In the genomic region with DNA sequence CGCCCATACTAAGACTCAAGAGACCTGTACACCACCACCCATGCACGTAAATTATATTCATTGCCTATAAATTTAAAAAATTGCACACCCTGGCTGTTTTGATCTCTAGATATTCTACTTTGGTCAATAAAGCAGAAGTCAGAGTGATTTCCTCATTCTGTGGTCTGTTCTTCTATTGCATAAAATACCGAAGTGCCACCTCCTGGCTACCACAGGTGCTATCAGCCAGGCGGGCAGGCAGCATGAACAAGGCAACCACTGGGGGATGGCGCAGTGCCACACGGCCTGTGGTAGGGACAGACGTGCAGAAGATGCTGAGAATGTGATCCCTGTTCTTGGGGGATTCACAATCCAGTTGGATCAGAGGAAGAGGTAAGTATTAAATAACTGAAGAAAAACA, we compare ENCODE assay signal across 8 cellular contexts.
DNase-seq lines count a peak whose midpoint lies in the region; ATAC-seq and TF ChIP-seq lines count a peak whose summit lies in the region.

No MANE protein-coding gene starts in this region.

- no peak overlapping the region for H3K4me3 Mint-ChIP-seq in activated CD4-positive, alpha-beta memory T cell treated with anti-CD3 and anti-CD28 coated beads, Interleukin-2, amount 10 ng/mL, durations not matched to agents 7 days and 5 days

- POLR2A ChIA-PET in AG04449 (lab: Yijun Ruan, JAX), result no interaction called here
- POLR2A ChIA-PET in activated CD4-positive, alpha-beta memory T cell treated with anti-CD3 and anti-CD28 coated beads, Interleukin-2, amount 10 ng/mL, durations not matched to agents 7 days and 5 days (lab: Charles Lee), result no interaction called here

- H3K4me3 ChIP-seq in AG04449 (ENCODE audit: low read depth, low read length) (no peak overlapping the region), epithelial cell of esophagus (ENCODE audit: low read length) (no peak overlapping the region)

- CTCF ChIA-PET in AG04449 (lab: Yijun Ruan, JAX), result no interaction called here
- CTCF ChIA-PET in activated CD4-positive, alpha-beta memory T cell treated with anti-CD3 and anti-CD28 coated beads, Interleukin-2, amount 10 ng/mL, durations not matched to agents 7 days and 5 days (lab: Charles Lee), result interaction anchor here (1.7 kb wide), 1 partner anchor 147 kb away, joined by 10 read pairs; no protein-coding TSS in a partner anchor

- peaks cover 6% of the 10 kb centered on the region for H3K4me1 Mint-ChIP-seq in activated CD4-positive, alpha-beta memory T cell treated with anti-CD3 and anti-CD28 coated beads, Interleukin-2, amount 10 ng/mL, durations not matched to agents 7 days and 5 days

- H3K9me3 Mint-ChIP-seq in activated CD4-positive, alpha-beta memory T cell treated with anti-CD3 and anti-CD28 coated beads, Interleukin-2, amount 10 ng/mL, durations not matched to agents 7 days and 5 days, result no peaks in the 10 kb centered on the region

- TF ChIP-seq CTCF in AG04449 (IDR thresholded peaks at IDR 0.05; ENCODE audit: insufficient read depth, low read length, missing control alignments), result peak; percentile 2
- peak; percentile 74 for TF ChIP-seq CTCF in epithelial cell of esophagus (IDR thresholded peaks at IDR 0.05; ENCODE audit: insufficient read depth, low read depth, low read length, missing control alignments)

- peak; percentile 58 for ATAC-seq in GM19395 (IDR thresholded peaks at IDR 0.05; ENCODE audit: unreplicated experiment)
- ATAC-seq in HG03159 (IDR thresholded peaks at IDR 0.05; ENCODE audit: unreplicated experiment), result no peak

- no peaks in the 10 kb centered on the region for H3K27me3 Mint-ChIP-seq in activated CD4-positive, alpha-beta memory T cell treated with anti-CD3 and anti-CD28 coated beads, Interleukin-2, amount 10 ng/mL, durations not matched to agents 7 days and 5 days

- H3K27ac Mint-ChIP-seq in activated CD4-positive, alpha-beta memory T cell treated with anti-CD3 and anti-CD28 coated beads, Interleukin-2, amount 10 ng/mL, durations not matched to agents 7 days and 5 days, result no peak overlapping the region

- H3K36me3 Mint-ChIP-seq in activated CD4-positive, alpha-beta memory T cell treated with anti-CD3 and anti-CD28 coated beads, Interleukin-2, amount 10 ng/mL, durations not matched to agents 7 days and 5 days (ENCODE audit: low read depth), result no peaks in the 10 kb centered on the region

- no peak for DNase-seq in AG04449 (ENCODE audit: low read depth, low spot score)
- peak; percentile 17 for DNase-seq in NCI-H226
- DNase-seq in activated CD4-positive, alpha-beta memory T cell treated with anti-CD3 and anti-CD28 coated beads, Interleukin-2, amount 10 ng/mL, durations not matched to agents 7 days and 5 days, result peak; percentile 79
- peak; percentile 79 for DNase-seq in epithelial cell of esophagus (ENCODE audit: low read depth)
- peak; percentile 53 to 60 for DNase-seq in stimulated activated CD4-positive, alpha-beta T cell treated with anti-CD3 and anti-CD28 coated beads, Interleukin-15, amount 100 ng/mL, for 48 hours (ENCODE audit: low read depth in 2 of 2)
- DNase-seq in inferior parietal cortex (ENCODE audit: extremely low spot score), result no peak

Comparison
In these comparisons a context has a peak if more than half of its experiments do, and no peak if none do; other contexts are left out.
1. DNase-seq: peak in NCI-H226 (single experiment), activated CD4-positive, alpha-beta memory T cell treated with anti-CD3 and anti-CD28 coated beads, Interleukin-2, amount 10 ng/mL, durations not matched to agents 7 days and 5 days (single experiment), epithelial cell of esophagus (single experiment) and stimulated activated CD4-positive, alpha-beta T cell treated with anti-CD3 and anti-CD28 coated beads, Interleukin-15, amount 100 ng/mL, for 48 hours (2 of 2); none in AG04449 (single experiment) and inferior parietal cortex (single experiment).